14 cellular contexts compared by ENCODE assay signal in genomic region chr2:109317471-109318090, GRCh38.
A peak's percentile ranks its signal among the peaks of the same experiment; 100 is the strongest.
DNase-seq lines count a peak whose midpoint lies in the region; ATAC-seq and TF ChIP-seq lines count a peak whose summit lies in the region.
"Had no signal": no experiment of that assay in that cellular context is flagged by ENCODE, and none has a peak within 500 bp of the region (broad histone marks: within the 10 kb centered on the region; RNA-seq: fewer than 3 reads in every experiment).

No MANE protein-coding gene starts in this region.

- H2AFZ ChIP-seq in GM23338, result peak overlapping the region; percentile 47; the same call in 1 of the 2 replicates
- H2AFZ ChIP-seq in mesenchymal stem cell (ENCODE audit: low read depth, low read length), result no peak overlapping the region
- no peak overlapping the region for H2AFZ ChIP-seq in MM.1S (ENCODE audit: low read length)

- H3K9me3 Mint-ChIP-seq in GM23338, result no peaks in the 10 kb centered on the region
- H3K9me3 Mint-ChIP-seq: activated T-cell treated with anti-CD3 and anti-CD28 coated beads, Interleukin-2, amount 50 U/mL, for 24 hours; CD4-positive, alpha-beta T cell; effector memory CD8-positive, alpha-beta T cell had no signal

- TF ChIP-seq CTCF in GM23338 (conservative IDR thresholded peaks at IDR 0.05; ENCODE audit: low read depth in 2 of 2) (no peak), brain microvascular endothelial cell (IDR thresholded peaks at IDR 0.05; ENCODE audit: low read depth, low read length, missing control alignments) (no peak), MM.1S (IDR thresholded peaks at IDR 0.05; ENCODE audit: low read length) (no peak)

- H4K8ac ChIP-seq in mesenchymal stem cell (ENCODE audit: low read length), result no peak overlapping the region

- H3K27me3 ChIP-seq in GM23338 (ENCODE audit: insufficient read depth) (no peaks in the 10 kb centered on the region), brain microvascular endothelial cell (replicated peaks) (no peaks in the 10 kb centered on the region), mesenchymal stem cell (ENCODE audit: control insufficient read depth in 1 of 2, insufficient read depth in 1 of 2, low read length in 2 of 2) (peaks cover 0 to 16% of the 10 kb centered on the region in 2 experiments), MM.1S (replicated peaks; ENCODE audit: insufficient read depth, low read length) (no peaks in the 10 kb centered on the region)
- H3K27me3 ChIP-seq: ovary had no signal

- H2BK15ac ChIP-seq in mesenchymal stem cell (ENCODE audit: low read depth, poor library complexity, severe bottlenecking), result peak overlapping the region; percentile 93

- H2BK120ac ChIP-seq in mesenchymal stem cell (ENCODE audit: low read depth, low read length), result no peak overlapping the region

- no peak overlapping the region for H3K27ac Mint-ChIP-seq in GM23338
- H3K27ac Mint-ChIP-seq: CD4-positive, alpha-beta T cell; effector memory CD8-positive, alpha-beta T cell had no signal

- H3K9ac ChIP-seq in mesenchymal stem cell (ENCODE audit: low read length), result peak overlapping the region; percentile 70
- no peak overlapping the region for H3K9ac ChIP-seq in MM.1S (ENCODE audit: low read length)

- H3K23ac ChIP-seq in mesenchymal stem cell (ENCODE audit: low read length in 2 of 2), result peak overlapping the region in 1 of 2 experiments; percentile 3

- H3K9me2 ChIP-seq in GM23338 (ENCODE audit: insufficient read depth) (0 out of 2 replicates have a peak, but pooled peaks cover 4% of the 10 kb centered on the region), MM.1S (replicated peaks; ENCODE audit: insufficient read depth, low read length) (no peaks in the 10 kb centered on the region)

- ATAC-seq in GM23338, result no peak
- ATAC-seq: effector memory CD8-positive, alpha-beta T cell had no signal

- H3K4me3 ChIP-seq in GM23338 (no peak overlapping the region), brain microvascular endothelial cell (ENCODE audit: low read depth, low read length) (no peak overlapping the region), mesenchymal stem cell (ENCODE audit: insufficient read depth in 1 of 2, low read depth in 1 of 2, low read length in 2 of 2) (peak overlapping the region in 1 of 2 experiments; percentile 65), MM.1S (ENCODE audit: low read length) (no peak overlapping the region)

- H4K91ac ChIP-seq in mesenchymal stem cell (ENCODE audit: low read length), result peak overlapping the region; percentile 79

- H3F3A ChIP-seq in GM23338 (replicated peaks; ENCODE audit: low read depth), result no peaks in the 10 kb centered on the region
- H3F3A ChIP-seq in MM.1S (ENCODE audit: insufficient read depth, low read length), result no peaks in the 10 kb centered on the region

- no peak overlapping the region for H2BK5ac ChIP-seq in mesenchymal stem cell (ENCODE audit: low read depth, low read length, poor library complexity, severe bottlenecking)

- no peak overlapping the region for H3K27ac ChIP-seq in GM23338 (ENCODE audit: low read depth)
- peak overlapping the region; percentile 82 for H3K27ac ChIP-seq in brain microvascular endothelial cell
- no peak overlapping the region for H3K27ac ChIP-seq in mesenchymal stem cell (ENCODE audit: low read length, poor library complexity, severe bottlenecking)
- H3K27ac ChIP-seq in temporal lobe (ENCODE audit: low read depth, low read length), result peak overlapping the region; percentile 38
- no peak overlapping the region for H3K27ac ChIP-seq in MM.1S (ENCODE audit: low read length)

- peak overlapping the region; percentile 44 to 71 for H3K18ac ChIP-seq in mesenchymal stem cell (ENCODE audit: low read depth in 1 of 2, low read length in 2 of 2)

- 89% methylated on average over 15 of the region's 15 CpGs for WGBS in mesenchymal stem cell

- H2BK12ac ChIP-seq in mesenchymal stem cell (ENCODE audit: low read length in 2 of 2), result peak overlapping the region; percentile 69 to 80

- H3K36me3 ChIP-seq in GM23338 (ENCODE audit: insufficient read depth) (no peaks in the 10 kb centered on the region), brain microvascular endothelial cell (replicated peaks) (no peaks in the 10 kb centered on the region), mesenchymal stem cell (ENCODE audit: control insufficient read depth in 1 of 2, insufficient read depth in 2 of 2, low read depth in 1 of 2, low read length in 2 of 2) (no peaks in the 10 kb centered on the region), MM.1S (replicated peaks; ENCODE audit: insufficient read depth, low read length) (no peaks in the 10 kb centered on the region)
- H3K36me3 ChIP-seq: ovary had no signal

- H3K4me1 ChIP-seq in GM23338 (ENCODE audit: insufficient read depth), result no peaks in the 10 kb centered on the region
- H3K4me1 ChIP-seq in mesenchymal stem cell (ENCODE audit: control insufficient read depth, insufficient read depth, low read depth, low read length), result peaks cover 14% of the 10 kb centered on the region
- no peaks in the 10 kb centered on the region for H3K4me1 ChIP-seq in MM.1S (ENCODE audit: low read length)

- H3K14ac ChIP-seq in mesenchymal stem cell (ENCODE audit: low read length in 2 of 2), result peak overlapping the region in 1 of 2 experiments; percentile 23

- H4K20me1 ChIP-seq in GM23338 (replicated peaks; ENCODE audit: insufficient read depth) (no peaks in the 10 kb centered on the region), MM.1S (ENCODE audit: insufficient read depth, low read length) (no peaks in the 10 kb centered on the region)

- H2AK5ac ChIP-seq in mesenchymal stem cell (ENCODE audit: low read length, severe bottlenecking), result no peak overlapping the region

- H3K4me1 Mint-ChIP-seq in GM23338, result peaks cover 23% of the 10 kb centered on the region

- no peaks in the 10 kb centered on the region for H3K36me3 Mint-ChIP-seq in GM23338 (ENCODE audit: low read depth)

- H3K79me2 ChIP-seq in GM23338 (replicated peaks; ENCODE audit: insufficient read depth), result no peaks in the 10 kb centered on the region
- peaks cover 67% of the 10 kb centered on the region for H3K79me2 ChIP-seq in MM.1S (ENCODE audit: low read length)

- H3K4me3 Mint-ChIP-seq in GM23338, result no peak overlapping the region
- H3K4me3 Mint-ChIP-seq: activated T-cell treated with anti-CD3 and anti-CD28 coated beads, Interleukin-2, amount 50 U/mL, for 24 hours; CD4-positive, alpha-beta T cell; effector memory CD8-positive, alpha-beta T cell had no signal

- in situ Hi-C loops in brain microvascular endothelial cell (cut with HindIII; ENCODE audit: low pct_ligation_motif_present, low sequenced_read_pairs), result loop anchor here (25.0 kb wide), 1 partner anchor 180 kb away; the partner anchor contains the start of gene SH3RF3

- DNase-seq in GM23338 (ENCODE audit: low spot score) (no peak), brain microvascular endothelial cell (no peak), mesenchymal stem cell (peak; percentile 34), NCI-H774 (lab: John Stamatoyannopoulos, UW) (no peak), nucleus accumbens (lab: John Stamatoyannopoulos, UW) (no peak), MM.1S (no peak), NCI-H1105 (lab: John Stamatoyannopoulos, UW) (no peak)
- DNase-seq: activated CD4-positive, CD25-positive, alpha-beta regulatory T cell treated with anti-CD3 and anti-CD28 coated beads, Interleukin-2, amount 50 U/mL, for 72 hours; activated T-cell treated with anti-CD3 and anti-CD28 coated beads, Interleukin-2, amount 50 U/mL, for 24 hours; CD4-positive, alpha-beta T cell; effector memory CD8-positive, alpha-beta T cell; hippocampal formation had no signal

- peak overlapping the region; percentile 64 to 71 for H3K4ac ChIP-seq in mesenchymal stem cell (ENCODE audit: low read depth in 1 of 2, low read length in 2 of 2)

- no peak overlapping the region for H3K4me2 ChIP-seq in GM23338
- no peak overlapping the region for H3K4me2 ChIP-seq in mesenchymal stem cell (ENCODE audit: low read length, poor library complexity, severe bottlenecking)
- no peak overlapping the region for H3K4me2 ChIP-seq in MM.1S (ENCODE audit: low read depth, low read length)

- peaks cover 35% of the 10 kb centered on the region for H3K79me1 ChIP-seq in mesenchymal stem cell (replicated peaks; ENCODE audit: low read length, poor library complexity, severe bottlenecking)

- peaks cover 9% of the 10 kb centered on the region for H3K27me3 Mint-ChIP-seq in GM23338 (ENCODE audit: insufficient read depth, low read depth, poor library complexity)
- H3K27me3 Mint-ChIP-seq: activated T-cell treated with anti-CD3 and anti-CD28 coated beads, Interleukin-2, amount 50 U/mL, for 24 hours; CD4-positive, alpha-beta T cell had no signal

- H3K9me3 ChIP-seq in mesenchymal stem cell (ENCODE audit: control insufficient read depth, low read length) (no peaks in the 10 kb centered on the region), MM.1S (replicated peaks; ENCODE audit: insufficient read depth, low read length) (no peaks in the 10 kb centered on the region)
- H3K9me3 ChIP-seq: ovary had no signal

TF ChIP-seq in GM23338, 12 proteins besides CTCF, POLR2A, EP300 and RAD21 (continues in another document):
- TF ChIP-seq EZH2phosphoT487 (IDR thresholded peaks at IDR 0.05; ENCODE audit: unreplicated experiment), result no peak
- no peak for TF ChIP-seq STAT1 (IDR thresholded peaks at IDR 0.05; ENCODE audit: unreplicated experiment)
- TF ChIP-seq ETS1 (IDR thresholded peaks at IDR 0.05), result no peak

Comparison
In these comparisons a context has a peak if more than half of its experiments do, and no peak if none do; other contexts are left out.
1. H3K27ac ChIP-seq: peak in brain microvascular endothelial cell (single experiment) and temporal lobe (single experiment); none in GM23338 (single experiment), mesenchymal stem cell (single experiment) and MM.1S (single experiment).